ENCODE assay signal across 8 cellular contexts in the genomic region with DNA sequence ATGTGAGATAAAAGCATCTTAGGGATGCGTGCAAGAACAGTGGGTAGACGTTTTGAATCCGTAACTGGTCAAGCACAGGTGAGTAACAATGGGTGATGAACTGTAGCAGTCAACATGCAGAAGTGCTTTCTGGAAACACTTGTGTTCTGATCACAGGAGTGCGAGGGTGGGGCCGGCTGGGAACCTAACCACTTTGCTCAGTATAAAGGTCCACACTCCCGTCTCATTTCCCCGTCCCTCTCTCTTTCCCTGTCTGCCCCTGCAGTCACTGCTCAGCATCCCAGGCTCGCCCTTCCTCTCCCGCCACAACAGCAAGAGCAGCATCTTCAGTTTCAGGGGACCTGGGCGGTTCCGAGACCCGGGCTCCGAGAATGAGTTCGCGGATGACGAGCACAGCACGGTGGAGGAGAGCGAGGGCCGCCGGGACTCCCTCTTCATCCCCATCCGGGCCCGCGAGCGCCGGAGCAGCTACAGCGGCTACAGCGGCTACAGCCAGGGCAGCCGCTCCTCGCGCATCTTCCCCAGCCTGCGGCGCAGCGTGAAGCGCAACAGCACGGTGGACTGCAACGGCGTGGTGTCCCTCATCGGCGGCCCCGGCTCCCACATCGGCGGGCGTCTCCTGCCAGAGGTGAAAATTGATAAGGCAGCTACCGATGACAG.
A peak's percentile ranks its signal among the peaks of the same experiment; 100 is the strongest.
DNase-seq lines count a peak whose midpoint lies in the region; ATAC-seq and TF ChIP-seq lines count a peak whose summit lies in the region.

No MANE protein-coding gene starts in this region.

- no peak overlapping the region for H3K9ac ChIP-seq in parathyroid adenoma

- H3K4me2 ChIP-seq in parathyroid adenoma (ENCODE audit: low read length): no peak overlapping the region

- 11% methylated on average over 17 of the region's 44 CpGs for WGBS in esophagus muscularis mucosa
- WGBS in aorta, 2 donors: 8 to 9% methylated on average over 44 of the region's 44 CpGs
- WGBS in esophagus squamous epithelium, 2 donors: 23 to 24% methylated on average over 16 to 29 of the region's 44 CpGs

- H3K36me3 ChIP-seq in esophagus muscularis mucosa (no peaks in the 10 kb centered on the region), parathyroid adenoma (ENCODE audit: control insufficient read depth, insufficient read depth, low read length) (no peaks in the 10 kb centered on the region), aorta (ENCODE audit: control insufficient read depth in 1 of 2, insufficient read depth in 2 of 2, low read length in 1 of 2) (no peaks in the 10 kb centered on the region), esophagus squamous epithelium (no peaks in the 10 kb centered on the region)

- H3K4me1 ChIP-seq in esophagus muscularis mucosa (peaks cover 6 to 9% (median 9%) of the 10 kb centered on the region in 4 donors), parathyroid adenoma (no peaks in the 10 kb centered on the region), aorta (ENCODE audit: control insufficient read depth in 1 of 2, insufficient read depth in 2 of 2, low read length in 2 of 2) (no peaks in the 10 kb centered on the region), esophagus squamous epithelium (peaks cover 0 to 8% (median 0%) of the 10 kb centered on the region in 3 donors)

- intact Hi-C loops in esophagus muscularis mucosa (cut with DNase I) (no loop called here), aorta (cut with DNase I) (no loop called here), esophagus squamous epithelium (cut with DNase I) (no loop called here)

- H3K9me3 ChIP-seq in esophagus muscularis mucosa: no peaks in the 10 kb centered on the region
- no peaks in the 10 kb centered on the region for H3K9me3 ChIP-seq in parathyroid adenoma (ENCODE audit: control insufficient read depth, low read length)
- H3K9me3 ChIP-seq in aorta (ENCODE audit: control insufficient read depth, low read length): no peaks in the 10 kb centered on the region
- no peaks in the 10 kb centered on the region for H3K9me3 ChIP-seq in esophagus squamous epithelium

- peak in 1 of 3 experiments; percentile 41 for TF ChIP-seq CTCF in esophagus muscularis mucosa (IDR thresholded peaks at IDR 0.05)
- no peak for TF ChIP-seq CTCF in parathyroid adenoma (IDR thresholded peaks at IDR 0.05)
- TF ChIP-seq CTCF in esophagus squamous epithelium (IDR thresholded peaks at IDR 0.05): no peak

- peak overlapping the region; percentile 27 to 48 (median 30) for H3K4me3 ChIP-seq in esophagus muscularis mucosa
- no peak overlapping the region for H3K4me3 ChIP-seq in parathyroid adenoma (ENCODE audit: low read depth, low read length)
- H3K4me3 ChIP-seq in aorta (ENCODE audit: low read length in 2 of 2): no peak overlapping the region
- H3K4me3 ChIP-seq in esophagus squamous epithelium: peak overlapping the region in 2 of 4 donors; percentile 21 to 44

- TF ChIP-seq EP300 in esophagus muscularis mucosa (IDR thresholded peaks at IDR 0.05): no peak

- no peaks in the 10 kb centered on the region for H3K79me2 ChIP-seq in parathyroid adenoma

- ATAC-seq in aorta (ENCODE audit: low FRiP score) (peak; percentile 82), GM18858 (IDR thresholded peaks at IDR 0.05; ENCODE audit: unreplicated experiment) (no peak), HG03378 (IDR thresholded peaks at IDR 0.05; ENCODE audit: unreplicated experiment) (no peak)

- TF ChIP-seq POLR2A in esophagus muscularis mucosa (IDR thresholded peaks at IDR 0.05; ENCODE audit: low read depth) (no peak), esophagus squamous epithelium (IDR thresholded peaks at IDR 0.05) (no peak)

- H3K27ac ChIP-seq in esophagus muscularis mucosa (replicated peaks in 1 of 4) (no peak overlapping the region), parathyroid adenoma (no peak overlapping the region), aorta (ENCODE audit: low read depth in 1 of 2, low read length in 2 of 2) (no peak overlapping the region), esophagus squamous epithelium (no peak overlapping the region)

- peak overlapping the region; percentile 40 for H2AFZ ChIP-seq in parathyroid adenoma

- peaks cover 0 to 36% (median 0%) of the 10 kb centered on the region in 4 donors for H3K27me3 ChIP-seq in esophagus muscularis mucosa
- no peaks in the 10 kb centered on the region for H3K27me3 ChIP-seq in parathyroid adenoma (ENCODE audit: control insufficient read depth, insufficient read depth, low read length)
- H3K27me3 ChIP-seq in aorta (ENCODE audit: control insufficient read depth in 1 of 2, insufficient read depth in 2 of 2, low read length in 1 of 2): no peaks in the 10 kb centered on the region
- peaks cover 0 to 26% (median 5%) of the 10 kb centered on the region in 4 donors for H3K27me3 ChIP-seq in esophagus squamous epithelium

- DNase-seq in D341Med (ENCODE audit: low spot score): peak; percentile 28
- DNase-seq in activated CD8-positive, alpha-beta memory T cell treated with anti-CD3 and anti-CD28 coated beads, Interleukin-2, amount 50 U/mL, for 4 hours: peak; percentile 36
- no peak for DNase-seq in esophagus muscularis mucosa (ENCODE audit: extremely low spot score)
- DNase-seq in aorta: peak; percentile 61 to 87
- no peak for DNase-seq in esophagus squamous epithelium (lab: John Stamatoyannopoulos, UW)

Comparison
In these comparisons a context has a peak if more than half of its experiments do, and no peak if none do; other contexts are left out.
1. DNase-seq: peak in D341Med (single experiment), activated CD8-positive, alpha-beta memory T cell treated with anti-CD3 and anti-CD28 coated beads, Interleukin-2, amount 50 U/mL, for 4 hours (single experiment) and aorta (2 of 2); none in esophagus muscularis mucosa (single experiment) and esophagus squamous epithelium (single experiment).
2. H3K4me3 ChIP-seq: peak in esophagus muscularis mucosa (4 of 4); none in parathyroid adenoma (single experiment) and aorta (0 of 2).